ENCODE assay signal across 1 cellular context in the genomic region with DNA sequence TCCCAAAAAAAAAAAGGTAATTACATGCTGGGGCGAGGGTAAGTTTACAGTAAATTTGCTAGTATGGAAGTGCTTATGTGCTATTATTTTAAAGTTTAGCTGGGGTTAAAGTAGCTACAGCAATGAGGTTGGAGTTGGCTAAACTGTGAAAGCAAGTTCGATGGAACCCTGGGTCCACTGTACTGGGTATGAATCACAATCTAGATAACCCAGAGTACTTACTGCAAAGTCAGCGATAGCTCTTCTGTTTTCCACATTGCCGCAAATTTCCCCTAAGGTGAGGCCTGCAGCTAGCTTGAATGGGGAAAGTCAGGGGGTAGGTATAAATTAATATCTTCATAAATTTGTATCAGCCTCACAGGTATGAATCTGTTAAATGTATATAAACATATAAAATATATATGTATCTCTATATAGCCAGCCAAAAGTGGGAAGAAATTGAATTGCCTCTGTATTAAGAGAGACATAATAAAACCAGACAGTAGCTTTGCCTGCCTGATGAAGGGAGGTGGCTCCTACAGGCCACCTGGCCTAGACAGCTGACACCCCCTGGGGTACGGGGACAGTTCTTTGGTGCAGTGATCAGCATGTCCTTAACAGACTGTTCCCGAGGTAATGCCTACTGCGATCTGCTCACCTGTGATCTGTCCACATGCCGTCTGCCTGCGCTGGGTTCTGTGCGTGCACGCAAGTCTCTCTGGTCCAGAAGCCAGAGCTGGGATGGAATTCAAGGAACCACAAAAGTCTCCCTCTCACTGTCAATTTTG.
TF ChIP-seq lines count a peak whose summit lies in the region.

No MANE protein-coding gene starts in this region.

TF ChIP-seq in K562, 482 proteins besides CTCF, POLR2A, EP300 and RAD21:
- no peak for TF ChIP-seq CREM (IDR thresholded peaks at IDR 0.05; ENCODE audit: low read depth)
- no peak for TF ChIP-seq CXXC5 (CRISPR knock-in tag; IDR thresholded peaks at IDR 0.05)
- TF ChIP-seq FOSL1 (tag; conservative IDR thresholded peaks at IDR 0.05): peak; percentile 63
- TF ChIP-seq SP2 (IDR thresholded peaks at IDR 0.05; ENCODE audit: extremely low read depth, low read depth, low read length, poor library complexity, severe bottlenecking): no peak
- no peak for TF ChIP-seq BDP1 (IDR thresholded peaks at IDR 0.05; ENCODE audit: insufficient read depth, insufficient read length)
- no peak for TF ChIP-seq RBM25 (IDR thresholded peaks at IDR 0.05; ENCODE audit: low read depth, low read length, severe bottlenecking)
- TF ChIP-seq, protein P1, sequence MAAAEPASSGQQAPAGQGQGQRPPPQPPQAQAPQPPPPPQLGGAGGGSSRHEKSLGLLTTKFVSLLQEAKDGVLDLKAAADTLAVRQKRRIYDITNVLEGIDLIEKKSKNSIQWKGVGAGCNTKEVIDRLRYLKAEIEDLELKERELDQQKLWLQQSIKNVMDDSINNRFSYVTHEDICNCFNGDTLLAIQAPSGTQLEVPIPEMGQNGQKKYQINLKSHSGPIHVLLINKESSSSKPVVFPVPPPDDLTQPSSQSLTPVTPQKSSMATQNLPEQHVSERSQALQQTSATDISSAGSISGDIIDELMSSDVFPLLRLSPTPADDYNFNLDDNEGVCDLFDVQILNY (CRISPR knock-in tag; IDR thresholded peaks at IDR 0.05): no peak
- no peak for TF ChIP-seq JUND (IDR thresholded peaks at IDR 0.05; ENCODE audit: borderline replicate concordance, low read depth, low read length)
- TF ChIP-seq JUND (tag; IDR thresholded peaks at IDR 0.05; ENCODE audit: borderline replicate concordance, low read depth, low read length): 0 out of 3 replicates have a peak, but pooled peaks have one; percentile 18
